8 cellular contexts compared by ENCODE assay signal in the genomic region with DNA sequence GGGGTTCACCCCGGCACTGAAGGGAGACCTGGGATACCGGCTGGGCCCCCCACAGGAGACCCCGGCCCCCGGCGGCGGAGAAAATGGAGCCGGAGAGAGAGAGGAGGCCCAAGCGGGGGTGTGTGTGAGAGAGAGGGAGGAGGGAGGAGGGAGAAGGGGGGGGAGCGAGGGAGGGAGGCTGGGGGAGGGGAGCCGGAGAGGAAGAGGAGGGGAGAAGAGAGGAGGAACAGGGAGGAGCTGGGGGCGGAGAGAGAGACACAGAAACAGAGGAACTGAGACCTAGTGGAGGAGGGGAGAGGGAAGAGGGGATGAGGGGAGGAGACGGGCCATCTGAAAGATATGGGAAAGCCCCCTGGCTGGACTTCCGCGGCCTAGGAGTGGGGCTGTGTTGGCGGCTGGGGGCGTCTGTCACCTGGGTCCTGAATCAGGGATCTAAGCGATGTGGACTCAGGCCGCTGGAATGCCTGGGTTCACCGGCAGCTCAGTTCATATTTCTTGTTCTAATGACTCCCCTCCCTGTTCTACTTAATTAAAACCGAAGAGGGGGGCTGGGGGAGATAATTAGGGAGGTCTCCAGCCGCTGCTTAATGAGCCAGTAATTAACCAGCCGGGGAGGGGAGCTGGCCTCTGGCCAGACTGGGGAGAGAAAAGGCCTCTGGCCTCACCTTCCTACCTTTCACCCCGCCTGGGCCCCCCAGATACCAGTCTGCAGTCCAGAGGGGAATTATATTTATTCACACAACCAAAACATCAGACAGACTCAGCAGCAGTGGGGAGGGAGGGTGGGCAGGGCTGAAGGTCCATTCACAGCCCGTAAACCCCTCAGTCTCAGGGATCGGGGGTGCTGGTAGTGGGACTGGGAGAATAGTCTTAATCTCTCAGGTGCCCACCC. TPM values are rescaled to one million over a fixed set of nuclear protein-coding genes. Genes with fewer than 3 reads are reported as not detected.
DNase-seq lines count a peak whose midpoint lies in the region; ATAC-seq and TF ChIP-seq lines count a peak whose summit lies in the region.

TSS of gene PBX2 (minus strand) at position 149 of the 892 bp plus-strand sequence. CDS start 287 bp downstream, outside the sequence.

- no peaks in the 10 kb centered on the region for H3K9me3 Mint-ChIP-seq in Caco-2 (ENCODE audit: unreplicated experiment)
- H3K9me3 Mint-ChIP-seq in nephron: no peaks in the 10 kb centered on the region

- intact Hi-C loops in Caco-2 (cut with micrococcal nuclease; ENCODE audit: unreplicated experiment): loop anchor here (1.0 to 10.0 kb wide), 2 partner anchors 12 to 775 kb away; partner anchors contain the start of genes BRD2 and RNF5

- H3K4me1 Mint-ChIP-seq in Caco-2 (ENCODE audit: low read depth, unreplicated experiment) (peaks cover 31% of the 10 kb centered on the region), nephron (peaks cover 72% of the 10 kb centered on the region)

- no peaks in the 10 kb centered on the region for H3K27me3 ChIP-seq in Caco-2 (replicated peaks; ENCODE audit: control insufficient read depth, insufficient read depth, low read length)

- ATAC-seq in GM21717 (IDR thresholded peaks at IDR 0.05; ENCODE audit: unreplicated experiment): peak; percentile 40
- ATAC-seq in stimulated activated naive CD8-positive, alpha-beta T cell treated with anti-CD3 and anti-CD28 coated beads, Interleukin-15, Interleukin-2, amounts not matched to agents 100 U/mL and 50 U/mL, for 24 hours: peak; percentile 66

- peaks cover 2% of the 10 kb centered on the region; the same call in 1 of the 2 replicates for H3K36me3 ChIP-seq in Caco-2 (ENCODE audit: control insufficient read depth, insufficient read depth, low read length)

- BruUV-seq in Caco-2 (replicated peaks; lab: Mats Ljungman, UMichigan): TSS peak; percentile 95

- H3K4me3 ChIP-seq in Caco-2 (ENCODE audit: low read depth, low read length) (peak within 1 kb of the TSS; percentile 62), fibroblast of the aortic adventitia (ENCODE audit: low read depth, low read length) (peak within 1 kb of the TSS; percentile 80)

- peaks cover 35% of the 10 kb centered on the region for H3K36me3 Mint-ChIP-seq in Caco-2 (ENCODE audit: insufficient read depth, unreplicated experiment)
- peaks cover 24% of the 10 kb centered on the region for H3K36me3 Mint-ChIP-seq in nephron (ENCODE audit: low read depth)

- CTCF ChIA-PET in Caco-2 (lab: Charles Lee): interaction anchor here (0.7 to 1.2 kb wide), 3 partner anchors 13 to 73 kb away, joined by 3 read pairs; no protein-coding TSS in a partner anchor

- H3K4me3 Mint-ChIP-seq in Caco-2 (ENCODE audit: unreplicated experiment) (peak within 1 kb of the TSS; percentile 83), nephron (peak within 1 kb of the TSS; percentile 97 to 99 (median 98))

- POLR2A ChIA-PET in Caco-2 (lab: Charles Lee): interaction anchor here (0.6 to 0.8 kb wide), 3 partner anchors 13 to 782 kb away, joined by 4 to 5 read pairs (median 5); partner anchors contain the start of gene ATF6B

- no peaks in the 10 kb centered on the region for H3K9me3 ChIP-seq in Caco-2

- TF ChIP-seq CTCF in Caco-2 (IDR thresholded peaks at IDR 0.05; ENCODE audit: insufficient read depth in 1 of 2, low read depth in 1 of 2, low read length in 1 of 2, severe bottlenecking in 1 of 2, unreplicated experiment in 1 of 2) (no peak), fibroblast of the aortic adventitia (IDR thresholded peaks at IDR 0.05; ENCODE audit: insufficient read depth, low read length) (no peak), nephron (IDR thresholded peaks at IDR 0.05; ENCODE audit: unreplicated experiment in 3 of 3) (no peak)

- DNase-seq in Caco-2 (peak; percentile 71 to 87), LoVo (ENCODE audit: low spot score) (peak; percentile 83), SHP77 treated with DMSO at 0.1 percent for 48 hours (lab: John Stamatoyannopoulos, UW) (peak; percentile 61), fibroblast of the aortic adventitia (ENCODE audit: low read depth) (peak; percentile 90)
- peak; percentile 92 for DNase-seq in activated effector memory CD4-positive, alpha-beta T cell treated with anti-CD3 and anti-CD28 coated beads, Interleukin-2, amount 50 U/mL, for 16 hours
- peak; percentile 86 for DNase-seq in stimulated activated naive CD8-positive, alpha-beta T cell treated with anti-CD3 and anti-CD28 coated beads, Interleukin-15, Interleukin-2, amounts not matched to agents 100 U/mL and 50 U/mL, for 24 hours

- peaks cover 19% of the 10 kb centered on the region for H3K4me1 ChIP-seq in Caco-2

- H3K27me3 Mint-ChIP-seq in Caco-2 (ENCODE audit: insufficient read depth, unreplicated experiment) (no peaks in the 10 kb centered on the region), nephron (ENCODE audit: low read depth) (no peaks in the 10 kb centered on the region)

- peak within 1 kb of the TSS; percentile 90 for H3K27ac Mint-ChIP-seq in Caco-2 (ENCODE audit: unreplicated experiment)
- H3K27ac Mint-ChIP-seq in nephron: peak within 1 kb of the TSS; percentile 99 to 100 (median 100)

RNA-seq across cellular contexts. Expression of gene PBX2, which starts in this region (rescaled TPM):
- total RNA-seq in Caco-2 (2022) (96.3 and 96.5 TPM in 2 replicates), fibroblast of the aortic adventitia (ENCODE audit: low replicate concordance) (6.5 and 19.6 TPM in 2 replicates)

Comparison
In these comparisons a context has a peak if more than half of its experiments do, and no peak if none do; other contexts are left out.
1. Peak in every context shown above with its lines: DNase-seq, ATAC-seq and H3K4me3 ChIP-seq.